In genomic region chr2:47456851-47457250, GRCh38 we compare ENCODE assay signal across 15 cellular contexts.
"Had no signal": no experiment of that assay in that cellular context is flagged by ENCODE, and none has a peak within 500 bp of the region (broad histone marks: within the 10 kb centered on the region; RNA-seq: fewer than 3 reads in every experiment).

No MANE protein-coding gene starts in this region.

- H3K4me1 ChIP-seq: gastrocnemius medialis, heart right ventricle, neural progenitor cell, thyroid gland had no signal

- H3K9ac ChIP-seq: neural progenitor cell had no signal

- H3K36me3 ChIP-seq: gastrocnemius medialis, ovary had no signal

- H3K4me1 Mint-ChIP-seq: neural progenitor cell had no signal

- H3K4me3 ChIP-seq: dorsolateral prefrontal cortex, gastrocnemius medialis, heart right ventricle, lung, neural progenitor cell, ovary, thyroid gland had no signal

- H3K9me3 Mint-ChIP-seq: activated B cell treated with CpG ODN at 0.5 μM for 24 hours, neural progenitor cell had no signal

- H3K9me3 ChIP-seq: gastrocnemius medialis, ovary, thyroid gland had no signal

- H3K27ac ChIP-seq: dorsolateral prefrontal cortex, gastrocnemius medialis, heart right ventricle, neural progenitor cell, ovary, thyroid gland had no signal

- H3K27ac Mint-ChIP-seq: activated CD4-positive, alpha-beta T cell treated with anti-CD3 and anti-CD28 coated beads, Interleukin-2, amount 10 ng/mL, durations not matched to agents 24 days and 14 days; mesothelial cell of epicardium; neural progenitor cell had no signal

- H3K4me3 Mint-ChIP-seq: activated B cell treated with CpG ODN at 0.5 μM for 24 hours; activated CD4-positive, alpha-beta T cell treated with anti-CD3 and anti-CD28 coated beads, Interleukin-2, amount 10 ng/mL, durations not matched to agents 24 days and 14 days; mesothelial cell of epicardium; neural progenitor cell had no signal

- ATAC-seq: gastrocnemius medialis, heart right ventricle had no signal

- H3K4me2 ChIP-seq: neural progenitor cell had no signal

- H3K27me3 ChIP-seq: dorsolateral prefrontal cortex, gastrocnemius medialis, heart right ventricle, neural progenitor cell, ovary, thyroid gland had no signal

- H3K27me3 Mint-ChIP-seq: activated B cell treated with CpG ODN at 0.5 μM for 24 hours; activated CD4-positive, alpha-beta T cell treated with anti-CD3 and anti-CD28 coated beads, Interleukin-2, amount 10 ng/mL, durations not matched to agents 24 days and 14 days had no signal

- DNase-seq: activated B cell treated with CpG ODN at 0.5 μM for 24 hours; activated CD4-positive, alpha-beta T cell treated with anti-CD3 and anti-CD28 coated beads, Interleukin-2, amount 10 ng/mL, durations not matched to agents 24 days and 14 days; activated naive CD4-positive, alpha-beta T cell treated with anti-CD3 and anti-CD28 coated beads, Interleukin-2, amount 50 U/mL, for 16 hours; activated T-cell treated with anti-CD3 and anti-CD28 coated beads, Interleukin-2, amount 50 U/mL, for 1 hour; amniotic stem cell; dorsolateral prefrontal cortex; erythroblast; gastrocnemius medialis; heart right ventricle; ovary; stimulated activated CD4-positive, alpha-beta T cell treated with anti-CD3 and anti-CD28 coated beads, Interleukin-1b, Interleukin-23, amount 100 ng/mL, for 48 hours; thyroid gland had no signal
